In genomic region chr13:113879017-113879416, GRCh38 we compare ENCODE assay signal across 24 cellular contexts. TPM values are rescaled to one million over a fixed set of nuclear protein-coding genes. Genes with fewer than 3 reads are reported as not detected.
A peak's percentile ranks its signal among the peaks of the same experiment; 100 is the strongest.
DNase-seq lines count a peak whose midpoint lies in the region; ATAC-seq and TF ChIP-seq lines count a peak whose summit lies in the region.
"Had no signal": no experiment of that assay in that cellular context is flagged by ENCODE, and none has a peak within 500 bp of the region (broad histone marks: within the 10 kb centered on the region; RNA-seq: fewer than 3 reads in every experiment).

No MANE protein-coding gene starts in this region.

- DNase-seq in left ventricle myocardium inferior (no peak), Right ventricle myocardium superior (no peak), NCI-H1417 (lab: John Stamatoyannopoulos, UW) (peak in 2 of 3 experiments; percentile 50 to 86), globus pallidus (ENCODE audit: low spot score) (no peak)
- DNase-seq: activated CD4-positive, alpha-beta T cell treated with anti-CD3 and anti-CD28 coated beads for 1 hour; Calu3; dorsolateral prefrontal cortex; glutamatergic neuron; NCI-H1092; NCI-H748 treated with DMSO at 0.1 percent for 48 hours; right lobe of liver; stimulated activated CD4-positive, alpha-beta T cell treated with anti-CD3 and anti-CD28 coated beads, Interleukin-12 subunit alpha, Interleukin-12 subunit beta, amount 100 ng/mL, for 4 hours; stimulated activated CD4-positive, alpha-beta T cell treated with anti-CD3 and anti-CD28 coated beads, Interleukin-4, amount 100 ng/mL, for 24 hours; T-helper 17 cell had no signal

- H3K27me3 ChIP-seq in left ventricle myocardium inferior (ENCODE audit: low read depth), result no peaks in the 10 kb centered on the region
- H3K27me3 ChIP-seq in gastroesophageal sphincter, result no peaks in the 10 kb centered on the region
- no peaks in the 10 kb centered on the region for H3K27me3 ChIP-seq in stomach smooth muscle (ENCODE audit: control insufficient read depth in 1 of 2, insufficient read depth in 2 of 2, low read length in 2 of 2)
- H3K27me3 ChIP-seq: body of pancreas, dorsolateral prefrontal cortex, right lobe of liver had no signal

- ATAC-seq in Right ventricle myocardium superior (ENCODE audit: poor library complexity) (no peak), gastroesophageal sphincter (no peak), GM21717 (IDR thresholded peaks at IDR 0.05; ENCODE audit: unreplicated experiment) (no peak), GM18502 (IDR thresholded peaks at IDR 0.05; ENCODE audit: poor library complexity, unreplicated experiment) (no peak)
- ATAC-seq: activated CD8-positive, alpha-beta T cell treated with anti-CD3 and anti-CD28 coated beads, Interleukin-2, amount 10 ng/mL, durations not matched to agents 7 days and 5 days; body of pancreas; right lobe of liver; SK-N-SH treated with all-trans-retinoic acid at 6 μM for 48 hours; stimulated activated memory B cell treated with anti-CD40 and anti-IgM and Interleukin-4, amounts not matched to agents 10 μg/mL and 1 μg/mL and 100 μg/mL, for 72 hours; T-helper 17 cell had no signal

- TF ChIP-seq CTCF in left ventricle myocardium inferior (IDR thresholded peaks at IDR 0.05; ENCODE audit: borderline replicate concordance) (no peak), gastroesophageal sphincter (IDR thresholded peaks at IDR 0.05) (no peak)

- WGBS in gastroesophageal sphincter (ENCODE audit: low coverage in 1 of 2), 2 donors, result 57 to 62% methylated on average over 7 of the region's 7 CpGs

- intact Hi-C loops in left ventricle myocardium inferior (cut with micrococcal nuclease) (no loop called here), Right ventricle myocardium superior (cut with DNase I) (no loop called here)

- no peak overlapping the region for H3K9ac ChIP-seq in stomach smooth muscle (ENCODE audit: low read length in 2 of 2)

- no peak overlapping the region for H3K4me3 ChIP-seq in left ventricle myocardium inferior
- H3K4me3 ChIP-seq in gastroesophageal sphincter, result no peak overlapping the region
- H3K4me3 ChIP-seq in stomach smooth muscle (ENCODE audit: low read length in 2 of 2), result no peak overlapping the region
- H3K4me3 ChIP-seq: body of pancreas, dorsolateral prefrontal cortex, lung, right lobe of liver had no signal

- TF ChIP-seq POLR2A in gastroesophageal sphincter (IDR thresholded peaks at IDR 0.05), result no peak

- H3K9me3 ChIP-seq in left ventricle myocardium inferior (replicated peaks), result no peaks in the 10 kb centered on the region
- H3K9me3 ChIP-seq in gastroesophageal sphincter, result no peaks in the 10 kb centered on the region
- H3K9me3 ChIP-seq in stomach smooth muscle (ENCODE audit: control insufficient read depth in 2 of 2, low read length in 2 of 2), result no peaks in the 10 kb centered on the region
- H3K9me3 ChIP-seq: body of pancreas, right lobe of liver had no signal

- no peak for TF ChIP-seq EP300 in gastroesophageal sphincter (IDR thresholded peaks at IDR 0.05)

- H3K27ac ChIP-seq in left ventricle myocardium inferior (replicated peaks) (peak overlapping the region; percentile 95), gastroesophageal sphincter (peak overlapping the region in 3 of 4 donors; percentile 69 to 76 (median 72)), stomach smooth muscle (ENCODE audit: low read length) (peak overlapping the region; percentile 11)
- H3K27ac ChIP-seq: dorsolateral prefrontal cortex, right lobe of liver, RWPE1 had no signal

- H3K36me3 ChIP-seq in left ventricle myocardium inferior (no peaks in the 10 kb centered on the region), gastroesophageal sphincter (no peaks in the 10 kb centered on the region), stomach smooth muscle (ENCODE audit: control insufficient read depth in 2 of 2, insufficient read depth in 2 of 2, low read length in 2 of 2) (no peaks in the 10 kb centered on the region)
- H3K36me3 ChIP-seq: right lobe of liver had no signal

- peaks cover 57% of the 10 kb centered on the region for H3K4me1 ChIP-seq in left ventricle myocardium inferior
- peaks cover 0 to 51% (median 26%) of the 10 kb centered on the region in 3 donors for H3K4me1 ChIP-seq in gastroesophageal sphincter
- peaks cover 45% of the 10 kb centered on the region for H3K4me1 ChIP-seq in stomach smooth muscle (ENCODE audit: control insufficient read depth, insufficient read depth, low read length)
- H3K4me1 ChIP-seq: right lobe of liver had no signal

RNA-seq across cellular contexts. Expression of gene GAS6, which starts 15.1 kb away (rescaled TPM):
- total RNA-seq in left ventricle myocardium inferior, result 186 TPM
- total RNA-seq in Right ventricle myocardium superior, result 181 TPM
- total RNA-seq in gastroesophageal sphincter, result 100 to 1,000 TPM; 132 to 392 (median 217) TPM

Comparison
In these comparisons a context has a peak if more than half of its experiments do, and no peak if none do; other contexts are left out.
1. DNase-seq: peak in NCI-H1417 (2 of 3); none in left ventricle myocardium inferior (single experiment), Right ventricle myocardium superior (single experiment) and globus pallidus (single experiment).
2. H3K27ac ChIP-seq: peak in every context shown above with its lines; median percentile 95 in left ventricle myocardium inferior; 72 in gastroesophageal sphincter; 11 in stomach smooth muscle.